15 cellular contexts compared by ENCODE assay signal in genomic region chrX:116379854-116380253, GRCh38. TPM values are rescaled to one million over a fixed set of nuclear protein-coding genes. Genes with fewer than 3 reads are reported as not detected.
DNase-seq lines count a peak whose midpoint lies in the region; ATAC-seq and TF ChIP-seq lines count a peak whose summit lies in the region.
"Had no signal": no experiment of that assay in that cellular context is flagged by ENCODE, and none has a peak within 500 bp of the region (broad histone marks: within the 10 kb centered on the region; RNA-seq: fewer than 3 reads in every experiment).

No MANE protein-coding gene starts in this region.

- DNase-seq in Calu3 (peak; percentile 50), RWPE2 (ENCODE audit: low spot score) (peak; percentile 60), fibroblast of peridontal ligament (ENCODE audit: extremely low read depth) (peak; percentile 73), osteoblast (ENCODE audit: insufficient read length, low spot score, missing footprints) (no peak), DMS53 treated with DMSO at 0.1 percent for 48 hours (lab: John Stamatoyannopoulos, UW; ENCODE audit: unreplicated experiment) (no peak), left lung (no peak)
- no peak for DNase-seq in activated CD4-positive, CD25-positive, alpha-beta regulatory T cell (lab: John Stamatoyannopoulos, UW)
- DNase-seq: activated naive CD8-positive, alpha-beta T cell treated with anti-CD3 and anti-CD28 coated beads, Interleukin-2, amount 50 U/mL, for 24 hours; AML-193; retina; stimulated activated CD4-positive, alpha-beta T cell treated with anti-CD3 and anti-CD28 coated beads, Interleukin-1b, Interleukin-23, amount 100 ng/mL, for 48 hours had no signal

- TF ChIP-seq CTCF in Calu3 (IDR thresholded peaks at IDR 0.05; ENCODE audit: unreplicated experiment) (no peak), RWPE2 (IDR thresholded peaks at IDR 0.05; ENCODE audit: poor library complexity, severe bottlenecking) (no peak), osteoblast (IDR thresholded peaks at IDR 0.05; ENCODE audit: extremely low read depth, low read depth, low read length) (no peak), left lung (IDR thresholded peaks at IDR 0.05) (no peak)

- intact Hi-C loops in Calu3 (cut with micrococcal nuclease; ENCODE audit: unreplicated experiment): loop anchor here (5.0 kb wide), 1 partner anchor 57 kb away; the partner anchor contains the start of gene SLC6A14
- intact Hi-C loops in left lung (cut with DNase I): no loop called here

- no peak overlapping the region for H3K27ac Mint-ChIP-seq in Calu3 (ENCODE audit: unreplicated experiment)
- H3K27ac Mint-ChIP-seq: activated naive CD8-positive, alpha-beta T cell treated with anti-CD3 and anti-CD28 coated beads, Interleukin-2, amount 50 U/mL, for 24 hours had no signal

- H4K20me1 ChIP-seq in osteoblast (ENCODE audit: insufficient read depth, low read length): no peaks in the 10 kb centered on the region

- H3K79me2 ChIP-seq in osteoblast (ENCODE audit: insufficient read depth, low read length): no peaks in the 10 kb centered on the region

- H3K4me3 Mint-ChIP-seq in Calu3 (ENCODE audit: low read depth, unreplicated experiment): no peak overlapping the region
- H3K4me3 Mint-ChIP-seq: activated naive CD8-positive, alpha-beta T cell treated with anti-CD3 and anti-CD28 coated beads, Interleukin-2, amount 50 U/mL, for 24 hours had no signal

- ATAC-seq in RWPE2 (ENCODE audit: low read depth) (peak; percentile 99), left lung (no peak), GM19455 (IDR thresholded peaks at IDR 0.05; ENCODE audit: unreplicated experiment) (no peak)
- ATAC-seq: activated naive CD8-positive, alpha-beta T cell treated with anti-CD3 and anti-CD28 coated beads, Interleukin-2, amount 50 U/mL, for 24 hours; Panc1 had no signal

- H3K4me1 ChIP-seq in RWPE2 (ENCODE audit: insufficient read depth, poor library complexity, severe bottlenecking) (peaks cover 13% of the 10 kb centered on the region), osteoblast (ENCODE audit: insufficient read depth, low read length) (peaks cover 6% of the 10 kb centered on the region), left lung (no peaks in the 10 kb centered on the region)

- H3K27ac ChIP-seq in RWPE2 (ENCODE audit: poor library complexity, severe bottlenecking) (peak overlapping the region; percentile 80), osteoblast (ENCODE audit: low read depth, low read length) (no peak overlapping the region), left lung (no peak overlapping the region)
- H3K27ac ChIP-seq: suprapubic skin, VCaP had no signal

- H3K36me3 ChIP-seq in RWPE2 (ENCODE audit: low read depth): no peaks in the 10 kb centered on the region
- no peaks in the 10 kb centered on the region for H3K36me3 ChIP-seq in osteoblast (ENCODE audit: insufficient read depth, low read length)
- no peaks in the 10 kb centered on the region for H3K36me3 ChIP-seq in left lung
- H3K36me3 ChIP-seq: suprapubic skin had no signal

- no peaks in the 10 kb centered on the region for H3K27me3 Mint-ChIP-seq in Calu3 (ENCODE audit: unreplicated experiment)
- H3K27me3 Mint-ChIP-seq: activated naive CD8-positive, alpha-beta T cell treated with anti-CD3 and anti-CD28 coated beads, Interleukin-2, amount 50 U/mL, for 24 hours had no signal

- peak overlapping the region; percentile 11 for H2AFZ ChIP-seq in osteoblast (ENCODE audit: low read length)

- H3K36me3 Mint-ChIP-seq in Calu3 (ENCODE audit: insufficient read depth, unreplicated experiment): no peaks in the 10 kb centered on the region

- CTCF ChIA-PET in Calu3 (lab: Charles Lee): no interaction called here

- no peaks in the 10 kb centered on the region for H3K9me3 Mint-ChIP-seq in Calu3 (ENCODE audit: low read depth, unreplicated experiment)
- H3K9me3 Mint-ChIP-seq: activated naive CD8-positive, alpha-beta T cell treated with anti-CD3 and anti-CD28 coated beads, Interleukin-2, amount 50 U/mL, for 24 hours had no signal

- H3K4me1 Mint-ChIP-seq in Calu3 (ENCODE audit: low read depth, unreplicated experiment): peaks cover 35% of the 10 kb centered on the region
- H3K4me1 Mint-ChIP-seq: activated naive CD8-positive, alpha-beta T cell treated with anti-CD3 and anti-CD28 coated beads, Interleukin-2, amount 50 U/mL, for 24 hours had no signal

- H3K4me3 ChIP-seq in RWPE2 (ENCODE audit: severe bottlenecking) (no peak overlapping the region), osteoblast (ENCODE audit: insufficient read depth, low read length) (no peak overlapping the region), left lung (no peak overlapping the region)
- H3K4me3 ChIP-seq: suprapubic skin had no signal

- no peak overlapping the region for H3K4me2 ChIP-seq in osteoblast (ENCODE audit: insufficient read depth, low read length)

- no TSS peak for BruUV-seq in Calu3 (replicated peaks; lab: Mats Ljungman, UMichigan)

- H3K27me3 ChIP-seq in RWPE2 (ENCODE audit: insufficient read depth, poor library complexity, severe bottlenecking) (no peaks in the 10 kb centered on the region), osteoblast (ENCODE audit: insufficient read depth, low read length) (no peaks in the 10 kb centered on the region), left lung (peaks cover 0 to 4% of the 10 kb centered on the region in 2 donors)
- H3K27me3 ChIP-seq: suprapubic skin had no signal

- H3K9me3 ChIP-seq in RWPE2 (ENCODE audit: severe bottlenecking) (no peaks in the 10 kb centered on the region), osteoblast (ENCODE audit: low read depth, low read length) (no peaks in the 10 kb centered on the region), left lung (no peaks in the 10 kb centered on the region)
- H3K9me3 ChIP-seq: suprapubic skin had no signal

RNA-seq across cellular contexts. Expression of gene SLC6A14, which starts 56.6 kb away (rescaled TPM):
- total RNA-seq in Calu3 (2022): 77.7 and 83.7 TPM in 2 replicates
- not detected in 2 replicates for total RNA-seq in osteoblast
- total RNA-seq in left lung: 10 to 100 TPM; 68.6 to 70.8 TPM

Comparison
In these comparisons a context has a peak if more than half of its experiments do, and no peak if none do; other contexts are left out.
1. DNase-seq: peak in Calu3 (single experiment), RWPE2 (single experiment) and fibroblast of peridontal ligament (single experiment); none in osteoblast (single experiment), activated CD4-positive, CD25-positive, alpha-beta regulatory T cell (0 of 4), DMS53 treated with DMSO at 0.1 percent for 48 hours (single experiment) and left lung (0 of 2).
2. RNA of gene SLC6A14, which starts 56.6 kb away (total RNA-seq): 77.7 to 83.7 TPM in Calu3 and 68.6 to 70.8 TPM in left lung; not detected in osteoblast; every median in the first group is over 10 times any median in the second.